Comparison of ENCODE assay signal across 30 cellular contexts in genomic region chr6:29750709-29751108, GRCh38. TPM values are rescaled to one million over a fixed set of nuclear protein-coding genes. Genes with fewer than 3 reads are reported as not detected.
DNase-seq lines count a peak whose midpoint lies in the region; ATAC-seq and TF ChIP-seq lines count a peak whose summit lies in the region.
"Had no signal": no experiment of that assay in that cellular context is flagged by ENCODE, and none has a peak within 500 bp of the region (broad histone marks: within the 10 kb centered on the region; RNA-seq: fewer than 3 reads in every experiment).

No MANE protein-coding gene starts in this region.

- H3K4me3 ChIP-seq in vagina, result no peak overlapping the region
- H3K4me3 ChIP-seq: BLaER1 treated with 17β-estradiol and CSF1 and Interleukin-3, amounts not matched to agents 10 nM and 100 nM; gastroesophageal sphincter; GM12878; hepatocyte; ovary; stomach; tibial artery had no signal

- H3K27ac ChIP-seq in vagina, result no peak overlapping the region
- H3K27ac ChIP-seq: BLaER1 treated with 17β-estradiol and CSF1 and Interleukin-3, amounts not matched to agents 10 nM and 100 nM; hepatocyte; ovary had no signal

- no peak for TF ChIP-seq CTCF in vagina (IDR thresholded peaks at IDR 0.05)

- DNase-seq in activated naive CD4-positive, alpha-beta T cell treated with anti-CD3 and anti-CD28 coated beads, Interleukin-2, amount 10 ng/mL, durations not matched to agents 7 days and 5 days, result no peak
- peak; percentile 34 for DNase-seq in activated CD8-positive, alpha-beta memory T cell treated with anti-CD3 and anti-CD28 coated beads, Interleukin-2, amount 50 U/mL, for 48 hours
- DNase-seq in islet precursor cell (peak; percentile 30), vagina (ENCODE audit: extremely low spot score in 2 of 2) (peak; percentile 64 to 84), NCI-H187 treated with DMSO at 0.1 percent for 48 hours (lab: John Stamatoyannopoulos, UW) (no peak), dermis blood vessel endothelial cell (no peak)
- DNase-seq: ACHN; activated CD4-positive, alpha-beta memory T cell treated with anti-CD3 and anti-CD28 coated beads for 36 hours; activated naive CD4-positive, alpha-beta T cell treated with Interleukin-2 at 50 U/mL for 16 hours; activated T-cell treated with anti-CD3 and anti-CD28 coated beads, Interleukin-2, amount 50 U/mL, for 24 hours; caudate nucleus; EL; H9; IMR-90; NCI-H1092; NCI-H187; NCI-H526; ovary; SHP77 treated with DMSO at 0.1 percent for 48 hours; small intestine; stimulated activated CD8-positive, alpha-beta memory T cell treated with anti-CD3 and anti-CD28 coated beads, Interleukin-4, amount 100 ng/mL, for 48 hours; stomach; tibial artery had no signal

- H3K36me3 ChIP-seq in vagina, result no peaks in the 10 kb centered on the region
- H3K36me3 ChIP-seq: BLaER1 treated with 17β-estradiol and CSF1 and Interleukin-3, amounts not matched to agents 10 nM and 100 nM; gastroesophageal sphincter; ovary; stomach; tibial artery had no signal

- peaks cover 2% of the 10 kb centered on the region for H3K36me3 Mint-ChIP-seq in activated naive CD4-positive, alpha-beta T cell treated with anti-CD3 and anti-CD28 coated beads, Interleukin-2, amount 50 U/mL, for 24 hours
- H3K36me3 Mint-ChIP-seq in activated naive CD4-positive, alpha-beta T cell treated with anti-CD3 and anti-CD28 coated beads, Interleukin-2, amount 10 ng/mL, durations not matched to agents 7 days and 5 days, result peaks cover 10% of the 10 kb centered on the region
- H3K36me3 Mint-ChIP-seq: activated CD4-positive, alpha-beta memory T cell treated with anti-CD3 and anti-CD28 coated beads for 36 hours had no signal

- H3K4me3 Mint-ChIP-seq in activated naive CD4-positive, alpha-beta T cell treated with anti-CD3 and anti-CD28 coated beads, Interleukin-2, amount 50 U/mL, for 24 hours, result peak overlapping the region; percentile 97
- H3K4me3 Mint-ChIP-seq in activated naive CD4-positive, alpha-beta T cell treated with anti-CD3 and anti-CD28 coated beads, Interleukin-2, amount 10 ng/mL, durations not matched to agents 7 days and 5 days, result no peak overlapping the region
- H3K4me3 Mint-ChIP-seq: activated CD4-positive, alpha-beta memory T cell treated with anti-CD3 and anti-CD28 coated beads for 36 hours; activated T-cell treated with anti-CD3 and anti-CD28 coated beads, Interleukin-2, amount 50 U/mL, for 24 hours had no signal

- no peak for TF ChIP-seq POLR2A in vagina (IDR thresholded peaks at IDR 0.05)

- no peaks in the 10 kb centered on the region for H3K9me3 ChIP-seq in vagina
- H3K9me3 ChIP-seq: BLaER1 treated with 17β-estradiol and CSF1 and Interleukin-3, amounts not matched to agents 10 nM and 100 nM; gastroesophageal sphincter; ovary; stomach; tibial artery had no signal

- CTCF ChIA-PET in activated naive CD4-positive, alpha-beta T cell treated with anti-CD3 and anti-CD28 coated beads, Interleukin-2, amount 10 ng/mL, durations not matched to agents 7 days and 5 days (lab: Charles Lee), result interaction anchor here (1.2 to 3.0 kb wide), 5 partner anchors 11 to 48 kb away, joined by 3 to 21 read pairs (median 5); no protein-coding TSS in a partner anchor

- peaks cover 34% of the 10 kb centered on the region for H3K4me1 ChIP-seq in vagina

- intact Hi-C loops in vagina (cut with DNase I), result no loop called here

- no peaks in the 10 kb centered on the region for H3K9me3 Mint-ChIP-seq in activated naive CD4-positive, alpha-beta T cell treated with anti-CD3 and anti-CD28 coated beads, Interleukin-2, amount 50 U/mL, for 24 hours
- H3K9me3 Mint-ChIP-seq in activated naive CD4-positive, alpha-beta T cell treated with anti-CD3 and anti-CD28 coated beads, Interleukin-2, amount 10 ng/mL, durations not matched to agents 7 days and 5 days, result no peaks in the 10 kb centered on the region
- H3K9me3 Mint-ChIP-seq: activated CD4-positive, alpha-beta memory T cell treated with anti-CD3 and anti-CD28 coated beads for 36 hours; activated T-cell treated with anti-CD3 and anti-CD28 coated beads, Interleukin-2, amount 50 U/mL, for 24 hours had no signal

- H3K27me3 ChIP-seq in vagina, result no peaks in the 10 kb centered on the region
- H3K27me3 ChIP-seq: ovary, tibial artery had no signal

- no peak for ATAC-seq in GM19397 (IDR thresholded peaks at IDR 0.05; ENCODE audit: unreplicated experiment)
- ATAC-seq: gastroesophageal sphincter, GM12878, left lobe of liver had no signal

- peaks cover 56% of the 10 kb centered on the region for H3K4me1 Mint-ChIP-seq in activated naive CD4-positive, alpha-beta T cell treated with anti-CD3 and anti-CD28 coated beads, Interleukin-2, amount 50 U/mL, for 24 hours
- peaks cover 68% of the 10 kb centered on the region for H3K4me1 Mint-ChIP-seq in activated naive CD4-positive, alpha-beta T cell treated with anti-CD3 and anti-CD28 coated beads, Interleukin-2, amount 10 ng/mL, durations not matched to agents 7 days and 5 days

- H3K27me3 Mint-ChIP-seq in activated naive CD4-positive, alpha-beta T cell treated with anti-CD3 and anti-CD28 coated beads, Interleukin-2, amount 50 U/mL, for 24 hours, result no peaks in the 10 kb centered on the region
- peaks cover 25% of the 10 kb centered on the region for H3K27me3 Mint-ChIP-seq in activated naive CD4-positive, alpha-beta T cell treated with anti-CD3 and anti-CD28 coated beads, Interleukin-2, amount 10 ng/mL, durations not matched to agents 7 days and 5 days

- H3K27ac Mint-ChIP-seq in activated naive CD4-positive, alpha-beta T cell treated with anti-CD3 and anti-CD28 coated beads, Interleukin-2, amount 50 U/mL, for 24 hours, result no peak overlapping the region
- no peak overlapping the region for H3K27ac Mint-ChIP-seq in activated naive CD4-positive, alpha-beta T cell treated with anti-CD3 and anti-CD28 coated beads, Interleukin-2, amount 10 ng/mL, durations not matched to agents 7 days and 5 days
- H3K27ac Mint-ChIP-seq: activated CD4-positive, alpha-beta memory T cell treated with anti-CD3 and anti-CD28 coated beads for 36 hours; activated T-cell treated with anti-CD3 and anti-CD28 coated beads, Interleukin-2, amount 50 U/mL, for 24 hours; H9 had no signal

RNA-seq across cellular contexts. Expression of gene HLA-F, which starts 27.5 kb away (rescaled TPM):
- total RNA-seq in vagina (133 TPM), dermis blood vessel endothelial cell (6.7 and 68.2 TPM in 2 replicates)
- total RNA-seq: IMR-90 had no signal

Comparison
In these comparisons a context has a peak if more than half of its experiments do, and no peak if none do; other contexts are left out.
1. DNase-seq: peak in activated CD8-positive, alpha-beta memory T cell treated with anti-CD3 and anti-CD28 coated beads, Interleukin-2, amount 50 U/mL, for 48 hours (single experiment), islet precursor cell (single experiment) and vagina (2 of 2); none in activated naive CD4-positive, alpha-beta T cell treated with anti-CD3 and anti-CD28 coated beads, Interleukin-2, amount 10 ng/mL, durations not matched to agents 7 days and 5 days (single experiment), NCI-H187 treated with DMSO at 0.1 percent for 48 hours (single experiment) and dermis blood vessel endothelial cell (single experiment).